ENCODE assay signal across 8 cellular contexts in the genomic region with DNA sequence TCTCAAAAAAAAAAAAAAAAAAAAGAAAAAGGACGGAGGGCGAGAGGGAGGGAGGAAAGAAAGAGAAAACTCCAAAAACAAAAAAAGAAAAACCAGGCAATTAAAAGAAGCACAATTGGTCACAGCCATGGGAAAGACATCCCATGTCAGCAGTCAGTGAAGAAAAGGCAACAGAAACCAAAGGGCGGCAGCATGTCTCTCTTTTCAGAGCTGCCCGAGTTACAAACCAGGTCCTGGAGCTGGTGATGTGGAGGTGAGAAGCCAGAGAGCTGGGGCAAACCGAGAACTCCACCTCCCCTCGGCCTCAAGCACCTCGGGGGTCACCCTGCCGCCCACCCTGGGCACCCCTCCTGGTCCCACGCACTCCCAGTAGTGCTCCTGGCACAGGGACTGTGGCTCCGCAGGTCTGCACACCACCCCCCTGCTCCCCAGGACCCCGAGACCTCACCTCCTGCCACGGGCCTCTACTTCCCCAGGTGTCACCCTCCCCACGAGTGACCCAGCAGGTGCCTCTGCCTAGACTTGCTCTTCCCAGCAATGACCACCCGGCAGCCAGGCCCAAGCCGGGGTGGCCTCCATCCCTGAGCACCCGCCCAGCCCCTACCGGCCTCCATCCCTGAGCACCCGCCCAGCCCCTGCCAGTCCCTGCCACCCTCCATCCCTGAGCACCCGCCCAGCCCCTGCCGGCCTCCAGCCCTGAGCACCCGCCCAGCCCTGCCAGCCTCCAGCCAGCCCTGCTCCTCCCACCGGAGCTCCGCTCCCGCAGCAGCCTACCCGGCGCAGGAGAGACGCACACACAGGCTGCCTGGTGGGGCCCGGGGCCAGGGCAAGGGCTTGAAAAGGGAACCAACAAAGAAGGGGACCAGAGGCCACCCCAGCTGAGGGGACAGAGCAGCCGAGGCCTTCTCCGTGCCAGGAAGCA. TPM values are rescaled to one million over a fixed set of nuclear protein-coding genes. Genes with fewer than 3 reads are reported as not detected.
DNase-seq lines count a peak whose midpoint lies in the region; ATAC-seq, FAIRE-seq and TF ChIP-seq lines count a peak whose summit lies in the region.
"Not testable (repeated sequence)": the region's sequence is repeated elsewhere in the genome, so short reads cannot be mapped to it uniquely, and the experiment has no call there.

No MANE protein-coding gene starts in this region.

- not testable (repeated sequence) for H2AK5ac ChIP-seq in neuronal stem cell (ENCODE audit: low read depth, low read length)

- not testable (repeated sequence) for BruUV-seq in Panc1 (replicated peaks; lab: Mats Ljungman, UMichigan); GM12878 (replicated peaks; lab: Mats Ljungman, UMichigan)

- not testable (repeated sequence) for H2BK12ac ChIP-seq in neuronal stem cell (ENCODE audit: low read length)

- H3K4ac ChIP-seq in neuronal stem cell (ENCODE audit: low read length): not testable (repeated sequence)

- not testable (repeated sequence) for H2BK15ac ChIP-seq in neuronal stem cell (ENCODE audit: low read length)

- TF ChIP-seq CTCF in Panc1 (IDR thresholded peaks at IDR 0.05); GM12878 (IDR thresholded peaks at IDR 0.05 in 2 of 3, conservative IDR thresholded peaks at IDR 0.05 in 1 of 3; ENCODE audit: control insufficient read depth in 2 of 3, extremely low read depth in 1 of 3, insufficient read depth in 1 of 3, low read depth in 3 of 3, low read length in 3 of 3); esophagus muscularis mucosa (IDR thresholded peaks at IDR 0.05); gastrocnemius medialis (IDR thresholded peaks at IDR 0.05 in 4 of 5, conservative IDR thresholded peaks at IDR 0.05 in 1 of 5); transverse colon (IDR thresholded peaks at IDR 0.05): not testable (repeated sequence)

- in situ Hi-C loops in Panc1 (cut with HindIII; ENCODE audit: low pct_unique_long_range_greater_than_20kb, low sequenced_read_pairs); GM12878 (cut with MboI); gastrocnemius medialis (cut with MboI; ENCODE audit: low sequenced_read_pairs in 4 of 4); transverse colon (cut with MboI; ENCODE audit: low pct_ligation_motif_present in 1 of 4, low pct_unique_long_range_greater_than_20kb in 1 of 4, low sequenced_read_pairs in 3 of 4): not testable (repeated sequence)

- H3K18ac ChIP-seq in neuronal stem cell (ENCODE audit: low read length): peak overlapping the region; percentile 38

- H3K14ac ChIP-seq in neuronal stem cell (ENCODE audit: low read length): not testable (repeated sequence)

- H4K20me1 ChIP-seq in GM12878 (ENCODE audit: control insufficient read depth, insufficient read depth): not testable (repeated sequence)

- DNase-seq in Ammon's horn (ENCODE audit: low spot score) (peak; percentile 32), left colon (peak in 1 of 2 donors; percentile 50), gastrocnemius medialis (peak in 1 of 2 donors; percentile 60)
- DNase-seq in Panc1 (ENCODE audit: low read depth, low spot score); GM12878 (ENCODE audit: low read depth, low spot score); esophagus muscularis mucosa (ENCODE audit: extremely low spot score); neuronal stem cell (ENCODE audit: low spot score); transverse colon: not testable (repeated sequence)

- not testable (repeated sequence) for TF ChIP-seq EP300 in GM12878 (IDR thresholded peaks at IDR 0.05; ENCODE audit: borderline replicate concordance in 1 of 2, control insufficient read depth in 1 of 2, low read depth in 2 of 2, low read length in 2 of 2); esophagus muscularis mucosa (IDR thresholded peaks at IDR 0.05); transverse colon (IDR thresholded peaks at IDR 0.05; ENCODE audit: low read depth)

- ATAC-seq in Panc1: peak; percentile 49
- ATAC-seq in GM12878: peak; percentile 16; the same call in 1 of the 3 replicates
- ATAC-seq in left colon: peak; percentile 79
- ATAC-seq in gastrocnemius medialis: peak; percentile 18 to 21

- H4K91ac ChIP-seq in neuronal stem cell (ENCODE audit: low read depth, low read length, poor library complexity): not testable (repeated sequence)

- CTCF ChIA-PET in Panc1 (lab: Charles Lee); GM12878 (lab: Yijun Ruan, JAX): not testable (repeated sequence)

- intact Hi-C loops in Panc1 (cut with micrococcal nuclease; ENCODE audit: unreplicated experiment); GM12878 (cut with micrococcal nuclease; ENCODE audit: unreplicated experiment); esophagus muscularis mucosa (cut with DNase I); left colon (cut with DNase I, micrococcal nuclease); gastrocnemius medialis (cut with DNase I; ENCODE audit: low total_unique reads); transverse colon (cut with DNase I; ENCODE audit: low total_unique reads): not testable (repeated sequence)

- H3K4me3 ChIP-seq in Panc1 (ENCODE audit: low read depth in 2 of 2, low read length in 2 of 2); GM12878; neuronal stem cell (ENCODE audit: low read length in 2 of 2): not testable (repeated sequence)
- H3K4me3 ChIP-seq in esophagus muscularis mucosa: peak overlapping the region; percentile 29 to 45 (median 42)
- peak overlapping the region; percentile 42 to 54 (median 45) for H3K4me3 ChIP-seq in gastrocnemius medialis
- H3K4me3 ChIP-seq in transverse colon: peak overlapping the region in 1 of 4 donors; percentile 10

- H3K36me3 ChIP-seq in Panc1 (ENCODE audit: control insufficient read depth, insufficient read depth, low read length); GM12878 (ENCODE audit: control insufficient read depth in 2 of 2, insufficient read depth in 2 of 2, low read length in 1 of 2); esophagus muscularis mucosa; neuronal stem cell (replicated peaks in 1 of 2; ENCODE audit: control insufficient read depth in 2 of 2, insufficient read depth in 2 of 2, low read length in 2 of 2); gastrocnemius medialis; transverse colon: not testable (repeated sequence)

- not testable (repeated sequence) for H3K9ac ChIP-seq in GM12878 (ENCODE audit: control insufficient read depth, insufficient read depth, low read length)
- H3K9ac ChIP-seq in neuronal stem cell (ENCODE audit: low read depth, low read length, poor library complexity): peak overlapping the region; percentile 44

- not testable (repeated sequence) for FAIRE-seq in GM12878 (lab: Jason Lieb, UNC)

- not testable (repeated sequence) for H4K8ac ChIP-seq in neuronal stem cell (ENCODE audit: low read depth, low read length)

- H2AFZ ChIP-seq in GM12878 (ENCODE audit: control insufficient read depth, low read depth, low read length); neuronal stem cell (ENCODE audit: low read length): not testable (repeated sequence)

- WGBS in GM12878 (ENCODE audit: insufficient coverage, insufficient replicate concordance, low lambda C conversion rate, missing lambda C conversion rate): 88% methylated on average over 19 of the region's 30 CpGs
- WGBS in esophagus muscularis mucosa: 52% methylated on average over 24 of the region's 30 CpGs
- no CpG with 5 or more reads among the region's 30 CpGs for WGBS in neuronal stem cell (ENCODE audit: extremely low coverage in 2 of 2, insufficient read length in 2 of 2, insufficient replicate concordance in 1 of 2), 2 donors
- 69% methylated on average over 18 of the region's 30 CpGs; no CpG with 5 or more reads in 1 of the 2 donors for WGBS in transverse colon (ENCODE audit: low coverage in 1 of 2), 2 donors

- H3K27ac ChIP-seq in Panc1 (ENCODE audit: low read length); GM12878 (ENCODE audit: control insufficient read depth, insufficient read depth); neuronal stem cell (replicated peaks; ENCODE audit: low read length): not testable (repeated sequence)
- H3K27ac ChIP-seq in esophagus muscularis mucosa (replicated peaks in 1 of 4) (peak overlapping the region; percentile 86 to 96 (median 92)), gastrocnemius medialis (peak overlapping the region; percentile 85 to 97 (median 94)), transverse colon (peak overlapping the region; percentile 49 to 91 (median 82))

- H3K79me2 ChIP-seq in GM12878 (ENCODE audit: control insufficient read depth, insufficient read depth, low read length): not testable (repeated sequence)

- not testable (repeated sequence) for TF ChIP-seq RAD21 in GM12878 (IDR thresholded peaks at IDR 0.05; ENCODE audit: insufficient read depth, low read depth, low read length)

- not testable (repeated sequence) for H3K23ac ChIP-seq in neuronal stem cell (ENCODE audit: low read depth, low read length, poor library complexity)

- not testable (repeated sequence) for H2BK5ac ChIP-seq in neuronal stem cell (ENCODE audit: low read length)

- not testable (repeated sequence) for H3K27me3 ChIP-seq in Panc1 (ENCODE audit: control insufficient read depth, insufficient read depth, low read length); GM12878 (replicated peaks in 1 of 2; ENCODE audit: control insufficient read depth in 2 of 2, insufficient read depth in 2 of 2, low read length in 1 of 2); esophagus muscularis mucosa; neuronal stem cell (ENCODE audit: control insufficient read depth in 3 of 3, insufficient read depth in 3 of 3, low read depth in 1 of 3, low read length in 3 of 3); gastrocnemius medialis; transverse colon

- POLR2A ChIA-PET in Panc1 (lab: Charles Lee); GM12878 (lab: Charles Lee): not testable (repeated sequence)

- H3K4me1 ChIP-seq in Panc1 (ENCODE audit: control insufficient read depth, insufficient read depth, low read length) (peaks cover 21% of the 10 kb centered on the region), esophagus muscularis mucosa (peaks cover 48 to 74% (median 71%) of the 10 kb centered on the region in 4 donors), neuronal stem cell (ENCODE audit: control insufficient read depth in 2 of 2, insufficient read depth in 1 of 2, low read depth in 1 of 2, low read length in 2 of 2) (peaks cover 4 to 13% of the 10 kb centered on the region in 2 donors), gastrocnemius medialis (peaks cover 39 to 61% of the 10 kb centered on the region in 2 donors), transverse colon (peaks cover 15 to 51% (median 33%) of the 10 kb centered on the region in 4 donors)
- H3K4me1 ChIP-seq in GM12878 (ENCODE audit: control insufficient read depth, insufficient read depth, low read length): not testable (repeated sequence)

- H3K4me2 ChIP-seq in GM12878 (ENCODE audit: control insufficient read depth, insufficient read depth); neuronal stem cell (ENCODE audit: insufficient read depth, low read length, poor library complexity, severe bottlenecking): not testable (repeated sequence)

- not testable (repeated sequence) for H2BK120ac ChIP-seq in neuronal stem cell (ENCODE audit: low read depth, low read length)

- SMC1A ChIA-PET in GM12878 (lab: Charles Lee; ENCODE audit: uncharacterized antibody, unreplicated experiment): not testable (repeated sequence)

- RAD21 ChIA-PET in GM12878 (lab: Charles Lee; ENCODE audit: unreplicated experiment): not testable (repeated sequence)

- not testable (repeated sequence) for H3K9me3 ChIP-seq in Panc1 (ENCODE audit: control insufficient read depth, insufficient read depth, low read depth, low read length); GM12878 (replicated peaks; ENCODE audit: control insufficient read depth, insufficient read depth, low read length); esophagus muscularis mucosa; neuronal stem cell (replicated peaks in 1 of 2; ENCODE audit: control insufficient read depth in 2 of 2, insufficient read depth in 1 of 2, low read depth in 1 of 2, low read length in 2 of 2); gastrocnemius medialis; transverse colon

- peaks cover 11% of the 10 kb centered on the region for H3K79me1 ChIP-seq in neuronal stem cell (ENCODE audit: low read depth, low read length)

- not testable (repeated sequence) for TF ChIP-seq POLR2A in GM12878 (IDR thresholded peaks at IDR 0.05; ENCODE audit: low read depth, low read length); esophagus muscularis mucosa (IDR thresholded peaks at IDR 0.05; ENCODE audit: low read depth); transverse colon (IDR thresholded peaks at IDR 0.05)
- peak in 1 of 2 donors; percentile 11 for TF ChIP-seq POLR2A in gastrocnemius medialis (IDR thresholded peaks at IDR 0.05)

RNA-seq across cellular contexts. Expression of gene RRN3, which starts 46.6 kb away (rescaled TPM):
- 66.0 TPM for total RNA-seq in Panc1 (2021; ENCODE audit: unreplicated experiment)
- 42.9 TPM for polyA plus RNA-seq in Panc1 (2012; ENCODE audit: insufficient read length)
- total RNA-seq in GM12878 (2013; cell fraction: nucleolus; rRNA removed): 51.7 and 57.2 TPM in 2 replicates
- 31.9 and 39.0 TPM in 2 replicates for total RNA-seq in GM12878 (2014; rRNA removed)
- total RNA-seq in GM12878 (2014; rRNA removed; fragmentation: Illumina TruSeq; extraction: Trizol): 36.8 and 37.1 TPM in 2 replicates
- total RNA-seq in GM12878 (2021): 27.5 and 29.4 TPM in 2 replicates
- 20.0 TPM for polyA plus RNA-seq in GM12878 (2011; ENCODE audit: low read depth)
- 55.5 and 78.5 TPM in 2 replicates for polyA plus RNA-seq in GM12878 (2011; rRNA removed)
- polyA plus RNA-seq in GM12878 (2011; cell fraction: cytosol; rRNA removed): 24.6 and 27.4 TPM in 2 replicates
- polyA plus RNA-seq in GM12878 (2011; cell fraction: nucleus; rRNA removed): 22.2 and 27.3 TPM in 2 replicates
- polyA plus RNA-seq in GM12878 (2012): 19.2 and 21.0 TPM in 2 replicates
- 34.5 and 39.9 TPM in 2 replicates for polyA plus RNA-seq in GM12878 (2014; fragmentation: Illumina TruSeq; extraction: Trizol)
- polyA plus RNA-seq in GM12878 (2014; fragmentation: Nextera tagmentation; extraction: Ambion mirVana): 10 to 100 TPM; 21.9 to 24.3 TPM
- polyA plus RNA-seq in GM12878 (2014; rRNA removed): 28.0 and 30.9 TPM in 2 replicates
- 10 to 100 TPM; 39.2 to 41.3 TPM for polyA plus RNA-seq in GM12878 (2016; fragmentation: Nextera tagmentation; extraction: Ambion mirVana)
- polyA minus RNA-seq in GM12878 (2011; rRNA and poly(A)+ RNA removed): 45.0 and 63.0 TPM in 2 replicates
- polyA minus RNA-seq in GM12878 (2011; cell fraction: cytosol; rRNA and poly(A)+ RNA removed): 13.9 and 20.7 TPM in 2 replicates
- polyA minus RNA-seq in GM12878 (2011; cell fraction: nucleus; rRNA and poly(A)+ RNA removed): 8.1 and 10.9 TPM in 2 replicates
- total RNA-seq in esophagus muscularis mucosa: 10 to 100 TPM; 19.5 to 34.1 (median 24.8) TPM
- 10 to 100 TPM; 25.7 to 26.9 TPM for total RNA-seq in left colon
- 12.3 TPM for polyA plus RNA-seq in neuronal stem cell (2013, experiment 1 of 2)
- 12.8 TPM for polyA plus RNA-seq in neuronal stem cell (2013, experiment 2 of 2)
- total RNA-seq in gastrocnemius medialis: 10 to 100 TPM; 32.8 to 76.4 (median 49.3) TPM
- total RNA-seq in transverse colon: 10 to 100 TPM; 13.5 to 33.0 (median 24.0) TPM

Comparison
In these comparisons a context has a peak if more than half of its experiments do, and no peak if none do; other contexts are left out.
1. ATAC-seq: peak in every context shown above with its lines; median percentile 79 in left colon; 49 in Panc1; 20 in gastrocnemius medialis; 16 in GM12878.